1 cellular context compared by ENCODE assay signal in the genomic region with DNA sequence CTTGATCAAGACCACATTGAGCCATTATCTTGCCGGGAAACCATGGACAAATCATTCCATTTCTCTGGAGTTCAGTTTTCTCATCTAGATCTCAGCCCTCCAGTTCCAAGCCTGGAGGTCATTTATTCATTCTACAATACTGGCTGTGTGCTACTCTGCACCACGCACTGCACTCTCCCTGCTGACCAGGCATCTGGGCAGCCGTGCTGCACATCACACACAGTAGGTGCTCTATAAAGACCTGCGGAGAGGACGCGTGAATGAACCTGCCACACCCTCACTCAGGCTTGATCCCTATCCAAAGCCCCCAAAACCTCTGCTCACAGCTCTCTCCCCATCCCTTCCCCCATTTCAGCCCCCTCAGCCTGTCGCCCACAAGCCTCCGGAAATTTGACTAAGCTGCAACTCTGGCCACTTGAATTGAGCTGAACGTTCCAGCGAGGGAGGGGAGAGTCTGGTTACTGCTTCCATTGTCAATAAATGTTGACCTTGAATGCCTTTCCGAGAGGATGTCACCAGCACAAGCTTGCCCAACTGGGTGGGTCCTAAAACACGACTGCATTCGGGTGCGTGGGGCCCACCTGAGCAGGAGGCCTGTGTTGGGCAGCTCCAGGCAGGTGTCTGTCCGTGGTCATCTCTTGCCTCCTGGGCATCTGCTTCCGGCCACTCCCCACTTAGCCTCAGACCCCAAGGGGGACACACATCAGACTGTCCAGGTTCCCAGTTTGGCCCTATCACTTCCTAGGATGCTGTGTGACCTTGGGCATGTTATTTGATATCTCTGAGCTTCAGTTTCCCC.
TF ChIP-seq lines count a peak whose summit lies in the region.

No MANE protein-coding gene starts in this region.

TF ChIP-seq in HEK293, 187 proteins besides CTCF, POLR2A, EP300 and RAD21 (continued from another document):
- TF ChIP-seq ZNF785 (tag by site-specific recombination; IDR thresholded peaks at IDR 0.05) (no peak), ZNF558 (tag by site-specific recombination; IDR thresholded peaks at IDR 0.05) (no peak), YY2 (tag by site-specific recombination; IDR thresholded peaks at IDR 0.05) (no peak), ZNF274 (IDR thresholded peaks at IDR 0.05; ENCODE audit: low read length) (no peak), ZNF274 (tag by site-specific recombination; IDR thresholded peaks at IDR 0.05; ENCODE audit: borderline replicate concordance) (no peak), ZBTB20 (tag by site-specific recombination; IDR thresholded peaks at IDR 0.05) (no peak), ZNF112 (tag by site-specific recombination; IDR thresholded peaks at IDR 0.05) (no peak), OVOL3 (tag by site-specific recombination; IDR thresholded peaks at IDR 0.05) (no peak), ZNF155 (tag by site-specific recombination; IDR thresholded peaks at IDR 0.05) (no peak), ZFP69B (tag by site-specific recombination; IDR thresholded peaks at IDR 0.05) (peak; percentile 56; the same call in 1 of the 2 replicates), ZNF529 (tag by site-specific recombination; IDR thresholded peaks at IDR 0.05; ENCODE audit: insufficient replicate concordance) (no peak), ZNF2 (tag by site-specific recombination; IDR thresholded peaks at IDR 0.05) (no peak), SCRT1 (tag by site-specific recombination; IDR thresholded peaks at IDR 0.05; ENCODE audit: borderline replicate concordance) (peak; percentile 30; the same call in 1 of the 2 replicates), SCRT2 (tag by site-specific recombination; IDR thresholded peaks at IDR 0.05) (no peak; the same call in 1 of the 2 replicates), ZNF433 (tag by site-specific recombination; IDR thresholded peaks at IDR 0.05; ENCODE audit: low read depth) (no peak), ZNF548 (tag by site-specific recombination; IDR thresholded peaks at IDR 0.05) (no peak), ZNF19 (tag by site-specific recombination; IDR thresholded peaks at IDR 0.05; ENCODE audit: low read depth) (no peak), ZNF629 (tag by site-specific recombination; IDR thresholded peaks at IDR 0.05) (no peak), ZNF514 (tag by site-specific recombination; IDR thresholded peaks at IDR 0.05) (no peak), ZFP37 (tag by site-specific recombination; IDR thresholded peaks at IDR 0.05) (no peak), ZNF169 (tag by site-specific recombination; IDR thresholded peaks at IDR 0.05) (no peak)
- TF ChIP-seq, protein P1, sequence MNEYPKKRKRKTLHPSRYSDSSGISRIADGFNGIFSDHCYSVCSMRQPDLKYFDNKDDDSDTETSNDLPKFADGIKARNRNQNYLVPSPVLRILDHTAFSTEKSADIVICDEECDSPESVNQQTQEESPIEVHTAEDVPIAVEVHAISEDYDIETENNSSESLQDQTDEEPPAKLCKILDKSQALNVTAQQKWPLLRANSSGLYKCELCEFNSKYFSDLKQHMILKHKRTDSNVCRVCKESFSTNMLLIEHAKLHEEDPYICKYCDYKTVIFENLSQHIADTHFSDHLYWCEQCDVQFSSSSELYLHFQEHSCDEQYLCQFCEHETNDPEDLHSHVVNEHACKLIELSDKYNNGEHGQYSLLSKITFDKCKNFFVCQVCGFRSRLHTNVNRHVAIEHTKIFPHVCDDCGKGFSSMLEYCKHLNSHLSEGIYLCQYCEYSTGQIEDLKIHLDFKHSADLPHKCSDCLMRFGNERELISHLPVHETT (tag by site-specific recombination; IDR thresholded peaks at IDR 0.05): no peak
- TF ChIP-seq, protein P2, sequence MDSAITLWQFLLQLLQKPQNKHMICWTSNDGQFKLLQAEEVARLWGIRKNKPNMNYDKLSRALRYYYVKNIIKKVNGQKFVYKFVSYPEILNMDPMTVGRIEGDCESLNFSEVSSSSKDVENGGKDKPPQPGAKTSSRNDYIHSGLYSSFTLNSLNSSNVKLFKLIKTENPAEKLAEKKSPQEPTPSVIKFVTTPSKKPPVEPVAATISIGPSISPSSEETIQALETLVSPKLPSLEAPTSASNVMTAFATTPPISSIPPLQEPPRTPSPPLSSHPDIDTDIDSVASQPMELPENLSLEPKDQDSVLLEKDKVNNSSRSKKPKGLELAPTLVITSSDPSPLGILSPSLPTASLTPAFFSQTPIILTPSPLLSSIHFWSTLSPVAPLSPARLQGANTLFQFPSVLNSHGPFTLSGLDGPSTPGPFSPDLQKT (IDR thresholded peaks at IDR 0.05; ENCODE audit: borderline replicate concordance, low read depth, low read length): no peak
- TF ChIP-seq, protein P3, sequence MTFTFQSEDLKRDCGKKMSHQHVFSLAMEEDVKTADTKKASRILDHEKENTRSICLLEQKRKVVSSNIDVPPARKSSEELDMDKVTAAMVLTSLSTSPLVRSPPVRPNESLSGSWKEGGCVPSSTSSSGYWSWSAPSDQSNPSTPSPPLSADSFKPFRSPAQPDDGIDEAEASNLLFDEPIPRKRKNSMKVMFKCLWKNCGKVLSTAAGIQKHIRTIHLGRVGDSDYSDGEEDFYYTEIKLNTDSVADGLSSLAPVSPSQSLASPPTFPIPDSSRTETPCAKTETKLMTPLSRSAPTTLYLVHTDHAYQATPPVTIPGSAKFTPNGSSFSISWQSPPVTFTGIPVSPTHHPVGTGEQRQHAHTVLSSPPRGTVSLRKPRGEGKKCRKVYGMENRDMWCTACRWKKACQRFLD (tag by site-specific recombination; IDR thresholded peaks at IDR 0.05): no peak
- TF ChIP-seq, protein P4, sequence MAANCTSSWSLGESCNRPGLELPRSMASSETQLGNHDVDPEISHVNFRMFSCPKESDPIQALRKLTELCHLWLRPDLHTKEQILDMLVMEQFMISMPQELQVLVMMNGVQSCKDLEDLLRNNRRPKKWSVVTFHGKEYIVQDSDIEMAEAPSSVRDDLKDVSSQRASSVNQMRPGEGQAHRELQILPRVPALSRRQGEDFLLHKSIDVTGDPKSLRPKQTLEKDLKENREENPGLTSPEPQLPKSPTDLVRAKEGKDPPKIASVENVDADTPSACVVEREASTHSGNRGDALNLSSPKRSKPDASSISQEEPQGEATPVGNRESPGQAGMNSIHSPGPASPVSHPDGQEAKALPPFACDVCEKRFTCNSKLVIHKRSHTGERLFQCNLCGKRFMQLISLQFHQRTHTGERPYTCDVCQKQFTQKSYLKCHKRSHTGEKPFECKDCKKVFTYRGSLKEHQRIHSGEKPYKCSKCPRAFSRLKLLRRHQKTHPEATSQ (tag by site-specific recombination; IDR thresholded peaks at IDR 0.05): no peak
- TF ChIP-seq, protein P5, sequence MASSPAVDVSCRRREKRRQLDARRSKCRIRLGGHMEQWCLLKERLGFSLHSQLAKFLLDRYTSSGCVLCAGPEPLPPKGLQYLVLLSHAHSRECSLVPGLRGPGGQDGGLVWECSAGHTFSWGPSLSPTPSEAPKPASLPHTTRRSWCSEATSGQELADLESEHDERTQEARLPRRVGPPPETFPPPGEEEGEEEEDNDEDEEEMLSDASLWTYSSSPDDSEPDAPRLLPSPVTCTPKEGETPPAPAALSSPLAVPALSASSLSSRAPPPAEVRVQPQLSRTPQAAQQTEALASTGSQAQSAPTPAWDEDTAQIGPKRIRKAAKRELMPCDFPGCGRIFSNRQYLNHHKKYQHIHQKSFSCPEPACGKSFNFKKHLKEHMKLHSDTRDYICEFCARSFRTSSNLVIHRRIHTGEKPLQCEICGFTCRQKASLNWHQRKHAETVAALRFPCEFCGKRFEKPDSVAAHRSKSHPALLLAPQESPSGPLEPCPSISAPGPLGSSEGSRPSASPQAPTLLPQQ (tag by site-specific recombination; IDR thresholded peaks at IDR 0.05): 0 out of 2 replicates have a peak, but pooled peaks have one; percentile 52
